ENCODE assay signal across 10 cellular contexts in the genomic region with DNA sequence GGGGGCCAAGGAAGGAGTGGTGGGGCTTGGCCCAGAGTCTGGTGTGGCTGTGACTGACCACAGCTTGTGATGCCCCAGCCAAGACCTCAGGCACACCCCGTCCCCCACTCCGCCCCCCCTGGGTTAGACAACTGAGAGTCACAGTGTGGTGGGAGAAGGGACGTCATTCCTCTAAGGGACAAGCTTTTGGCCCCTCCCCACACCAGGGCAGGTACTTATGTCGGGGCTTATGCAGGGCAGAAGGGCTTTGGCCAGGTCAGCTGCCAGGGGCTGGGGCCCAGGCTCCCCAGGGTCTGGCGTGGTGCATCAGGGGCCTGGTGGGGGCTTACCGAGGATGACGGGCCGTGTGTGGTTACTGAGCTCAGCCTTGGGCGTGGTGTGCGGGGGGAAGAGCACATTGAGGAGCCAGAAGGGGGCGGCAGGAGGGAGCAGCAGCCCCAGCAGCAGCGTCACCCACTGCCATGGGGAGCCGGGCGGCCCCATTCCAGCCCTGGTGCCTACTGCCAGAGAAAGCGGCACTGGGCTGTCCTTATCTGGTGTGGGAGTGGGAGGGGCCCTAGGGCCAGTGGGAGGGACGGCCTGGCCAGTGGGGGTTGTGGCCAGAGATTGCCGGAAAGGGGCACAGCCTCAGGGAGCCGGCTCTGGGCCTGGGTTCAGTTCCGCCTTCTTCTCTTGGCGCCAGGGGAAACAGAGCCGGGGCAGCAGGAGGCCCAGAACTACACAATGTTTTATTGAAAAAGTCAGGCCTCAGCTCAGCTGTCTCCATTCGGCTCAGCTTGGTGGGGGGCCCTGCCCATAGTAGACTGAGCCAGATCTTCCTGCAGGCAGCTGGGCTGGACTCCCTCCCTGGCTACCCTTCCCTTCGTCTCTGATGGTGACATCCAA. TPM values are rescaled to one million over a fixed set of nuclear protein-coding genes. Genes with fewer than 3 reads are reported as not detected.
DNase-seq lines count a peak whose midpoint lies in the region; ATAC-seq and TF ChIP-seq lines count a peak whose summit lies in the region.
"Had no signal": no experiment of that assay in that cellular context is flagged by ENCODE, and none has a peak within 500 bp of the region (broad histone marks: within the 10 kb centered on the region; RNA-seq: fewer than 3 reads in every experiment).

A gene with protein sequence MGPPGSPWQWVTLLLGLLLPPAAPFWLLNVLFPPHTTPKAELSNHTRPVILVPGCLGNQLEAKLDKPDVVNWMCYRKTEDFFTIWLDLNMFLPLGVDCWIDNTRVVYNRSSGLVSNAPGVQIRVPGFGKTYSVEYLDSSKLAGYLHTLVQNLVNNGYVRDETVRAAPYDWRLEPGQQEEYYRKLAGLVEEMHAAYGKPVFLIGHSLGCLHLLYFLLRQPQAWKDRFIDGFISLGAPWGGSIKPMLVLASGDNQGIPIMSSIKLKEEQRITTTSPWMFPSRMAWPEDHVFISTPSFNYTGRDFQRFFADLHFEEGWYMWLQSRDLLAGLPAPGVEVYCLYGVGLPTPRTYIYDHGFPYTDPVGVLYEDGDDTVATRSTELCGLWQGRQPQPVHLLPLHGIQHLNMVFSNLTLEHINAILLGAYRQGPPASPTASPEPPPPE (minus strand): TSS at position 502 of the 885 bp plus-strand sequence. CDS start 19 bp downstream, at position 483.

- TF ChIP-seq CTCF in ovary (IDR thresholded peaks at IDR 0.05): no peak

- H3K9me3 ChIP-seq in ovary: no peaks in the 10 kb centered on the region
- no peaks in the 10 kb centered on the region for H3K9me3 ChIP-seq in CD4-positive, alpha-beta memory T cell (ENCODE audit: control insufficient read depth in 1 of 2, low read length in 2 of 2)

- no peaks in the 10 kb centered on the region for H3K27me3 ChIP-seq in ovary
- H3K27me3 ChIP-seq in CD4-positive, alpha-beta memory T cell (ENCODE audit: insufficient read depth, low read length): no peaks in the 10 kb centered on the region

- TF ChIP-seq EP300 in ovary (IDR thresholded peaks at IDR 0.05): no peak

- H3K27me3 Mint-ChIP-seq in activated T-helper 17 cell treated with anti-CD3 and anti-CD28 coated beads, Interleukin-2, amount 50 U/mL, for 72 hours: no peaks in the 10 kb centered on the region
- no peaks in the 10 kb centered on the region for H3K27me3 Mint-ChIP-seq in CD4-positive, alpha-beta memory T cell

- H3K27ac ChIP-seq in ovary: peak within 1 kb of the TSS; percentile 34 to 63
- H3K27ac ChIP-seq in CD4-positive, alpha-beta memory T cell (ENCODE audit: low read depth, low read length): no peak within 1 kb of the TSS

- peaks cover 12% of the 10 kb centered on the region for H3K4me1 Mint-ChIP-seq in activated T-helper 17 cell treated with anti-CD3 and anti-CD28 coated beads, Interleukin-2, amount 50 U/mL, for 72 hours
- H3K4me1 Mint-ChIP-seq in CD4-positive, alpha-beta memory T cell: peaks cover 14 to 29% (median 22%) of the 10 kb centered on the region in 4 donors

- intact Hi-C loops in Right ventricle myocardium superior (cut with DNase I) (no loop called here), ovary (cut with DNase I) (no loop called here)
- intact Hi-C loops in CD4-positive, alpha-beta memory T cell (cut with micrococcal nuclease): no loop called here

- POLR2A ChIA-PET in CD4-positive, alpha-beta memory T cell (lab: Charles Lee; ENCODE audit: partially characterized antibody): interaction anchor here (3.0 kb wide), 1 partner anchor 9 kb away, joined by 15 read pairs; no protein-coding TSS in a partner anchor

- CTCF ChIA-PET in CD4-positive, alpha-beta memory T cell (lab: Charles Lee; ENCODE audit: partially characterized antibody): interaction anchor here (0.9 to 1.3 kb wide), 3 partner anchors 11 to 37 kb away, joined by 3 read pairs; a partner anchor contains a TSS

- H3K4me3 Mint-ChIP-seq in activated T-helper 17 cell treated with anti-CD3 and anti-CD28 coated beads, Interleukin-2, amount 50 U/mL, for 72 hours: no peak within 1 kb of the TSS
- H3K4me3 Mint-ChIP-seq in CD4-positive, alpha-beta memory T cell: no peak within 1 kb of the TSS

- H3K4me3 ChIP-seq in ovary: no peak within 1 kb of the TSS
- H3K4me3 ChIP-seq in CD4-positive, alpha-beta memory T cell (ENCODE audit: low read length in 2 of 2): no peak within 1 kb of the TSS

- H3K36me3 ChIP-seq in ovary: no peaks in the 10 kb centered on the region
- peaks cover 5% of the 10 kb centered on the region for H3K36me3 ChIP-seq in CD4-positive, alpha-beta memory T cell (ENCODE audit: insufficient read depth, low read length)

- H3K36me3 Mint-ChIP-seq in activated T-helper 17 cell treated with anti-CD3 and anti-CD28 coated beads, Interleukin-2, amount 50 U/mL, for 72 hours (ENCODE audit: low read depth): peaks cover 21% of the 10 kb centered on the region
- peaks cover 0 to 6% of the 10 kb centered on the region in 2 donors for H3K36me3 Mint-ChIP-seq in CD4-positive, alpha-beta memory T cell

- DNase-seq in CMK (ENCODE audit: low read depth): peak; percentile 80
- DNase-seq in Right ventricle myocardium superior: peak; percentile 86
- peak; percentile 65 to 79 (median 75) for DNase-seq in ovary
- no peak for DNase-seq in CD4-positive, alpha-beta memory T cell
- no peak for DNase-seq in AG08396 (ENCODE audit: low spot score)
- DNase-seq in stimulated activated CD4-positive, alpha-beta T cell treated with anti-CD3 and anti-CD28 coated beads, Interleukin-2, amount 100 ng/mL, for 24 hours: no peak
- DNase-seq: activated naive CD4-positive, alpha-beta T cell treated with anti-CD3 and anti-CD28 coated beads, Interleukin-2, amount 50 U/mL, for 16 hours; NCI-H2227 treated with DMSO at 0.1 percent for 48 hours had no signal

- H3K27ac Mint-ChIP-seq in activated T-helper 17 cell treated with anti-CD3 and anti-CD28 coated beads, Interleukin-2, amount 50 U/mL, for 72 hours: no peak within 1 kb of the TSS
- H3K27ac Mint-ChIP-seq in CD4-positive, alpha-beta memory T cell: peak within 1 kb of the TSS in 1 of 7 donors; percentile 70

- no peak for TF ChIP-seq POLR2A in ovary (IDR thresholded peaks at IDR 0.05)

- 26 to 28% (median 27%) methylated on average over 19 to 23 of the region's 23 CpGs for WGBS in ovary, 3 donors

- H3K4me1 ChIP-seq in ovary (ENCODE audit: insufficient read depth): peaks cover 21% of the 10 kb centered on the region
- peaks cover 33% of the 10 kb centered on the region for H3K4me1 ChIP-seq in CD4-positive, alpha-beta memory T cell (ENCODE audit: insufficient read depth, low read length)

- no peak for ATAC-seq in activated T-helper 17 cell treated with anti-CD3 and anti-CD28 coated beads, Interleukin-2, amount 50 U/mL, for 72 hours (replicated peaks)
- ATAC-seq in Right ventricle myocardium superior (ENCODE audit: poor library complexity): peak; percentile 65
- ATAC-seq in GM21737 (IDR thresholded peaks at IDR 0.05; ENCODE audit: unreplicated experiment): no peak

- H3K9me3 Mint-ChIP-seq in activated T-helper 17 cell treated with anti-CD3 and anti-CD28 coated beads, Interleukin-2, amount 50 U/mL, for 72 hours: no peaks in the 10 kb centered on the region
- no peaks in the 10 kb centered on the region for H3K9me3 Mint-ChIP-seq in CD4-positive, alpha-beta memory T cell

RNA-seq across cellular contexts. Expression of the gene that starts here (rescaled TPM):
- 10 to 100 TPM; 15.0 to 19.1 TPM for total RNA-seq in activated T-helper 17 cell treated with anti-CD3 and anti-CD28 coated beads, Interleukin-2, amount 50 U/mL, for 72 hours
- total RNA-seq in Right ventricle myocardium superior: 21.4 TPM
- total RNA-seq in ovary: 10 to 100 TPM; 10.5 to 31.2 (median 22.0) TPM
- 10 to 100 TPM in 1 of 2 donors, 1 to 10 TPM in 1; 7.5 to 15.0 TPM for polyA plus RNA-seq in ovary
- 10 to 100 TPM; 18.2 to 20.3 TPM for total RNA-seq in CD4-positive, alpha-beta memory T cell
- 1 to 10 TPM in 1 of 2 donors, not detected in 1; 1.9 TPM for polyA plus RNA-seq in CD4-positive, alpha-beta memory T cell

Comparison
In these comparisons a context has a peak if more than half of its experiments do, and no peak if none do; other contexts are left out.
1. DNase-seq: peak in CMK (single experiment), Right ventricle myocardium superior (single experiment) and ovary (5 of 5); none in CD4-positive, alpha-beta memory T cell (0 of 5), AG08396 (single experiment) and stimulated activated CD4-positive, alpha-beta T cell treated with anti-CD3 and anti-CD28 coated beads, Interleukin-2, amount 100 ng/mL, for 24 hours (0 of 2).